ENCODE assay signal across 24 cellular contexts in the genomic region with DNA sequence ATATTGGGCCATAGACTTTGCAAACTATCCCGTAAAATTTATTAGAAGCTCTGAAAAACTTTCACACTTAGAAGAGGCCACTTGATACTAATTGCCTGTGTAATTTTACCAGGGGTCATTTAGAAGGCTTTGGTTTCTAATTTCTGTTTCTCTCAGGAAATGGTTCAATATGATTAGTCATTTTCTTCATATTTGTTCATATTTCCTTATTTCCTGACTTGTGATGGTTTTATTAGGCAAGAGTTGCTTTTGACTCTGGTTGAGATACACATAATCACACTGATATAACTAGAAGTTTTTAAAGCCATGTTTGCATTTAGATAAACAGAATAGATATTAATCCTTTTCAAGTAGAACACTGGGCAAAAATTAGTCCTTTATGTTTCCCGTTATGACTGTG. TPM values are rescaled to one million over a fixed set of nuclear protein-coding genes. Genes with fewer than 3 reads are reported as not detected.
A peak's percentile ranks its signal among the peaks of the same experiment; 100 is the strongest.
DNase-seq lines count a peak whose midpoint lies in the region; ATAC-seq, FAIRE-seq and TF ChIP-seq lines count a peak whose summit lies in the region.
"Had no signal": no experiment of that assay in that cellular context is flagged by ENCODE, and none has a peak within 500 bp of the region (broad histone marks: within the 10 kb centered on the region; RNA-seq: fewer than 3 reads in every experiment).

No MANE protein-coding gene starts in this region.

- no peak overlapping the region for H3K4me3 Mint-ChIP-seq in stimulated activated naive CD8-positive, alpha-beta T cell treated with anti-CD3 and anti-CD28 coated beads, Interleukin-15, Interleukin-2, amounts not matched to agents 100 ng/mL and 50 ng/mL, for 24 hours
- H3K4me3 Mint-ChIP-seq: CD8-positive, alpha-beta T cell; GM23338; immature natural killer cell; naive thymus-derived CD8-positive, alpha-beta T cell had no signal

- no peaks in the 10 kb centered on the region for H3K36me3 ChIP-seq in bronchial epithelial cell (ENCODE audit: control insufficient read depth, insufficient read depth, low read length)
- H3K36me3 ChIP-seq: left lung, pancreas, right lobe of liver had no signal

- peaks cover 4% of the 10 kb centered on the region for H3K9me3 Mint-ChIP-seq in stimulated activated naive CD8-positive, alpha-beta T cell treated with anti-CD3 and anti-CD28 coated beads, Interleukin-15, Interleukin-2, amounts not matched to agents 100 ng/mL and 50 ng/mL, for 24 hours
- H3K9me3 Mint-ChIP-seq: CD8-positive, alpha-beta T cell; GM23338; naive thymus-derived CD8-positive, alpha-beta T cell had no signal

- DNase-seq in stimulated activated naive CD8-positive, alpha-beta T cell treated with anti-CD3 and anti-CD28 coated beads, Interleukin-15, Interleukin-2, amounts not matched to agents 100 U/mL and 50 U/mL, for 24 hours: no peak
- peak; percentile 37 for DNase-seq in NB4 (ENCODE audit: low read depth)
- DNase-seq in bronchial epithelial cell (ENCODE audit: low read depth): peak; percentile 46
- DNase-seq: activated CD4-positive, alpha-beta T cell treated with anti-CD3 and anti-CD28 coated beads for 1 hour; aorta; CD8-positive, alpha-beta T cell; central memory CD4-positive, alpha-beta T cell; DMS153; foreskin keratinocyte; GDM1; immature natural killer cell; Karpas-422; left lung; naive thymus-derived CD8-positive, alpha-beta T cell; pancreas; right lobe of liver; stimulated activated CD8-positive, alpha-beta memory T cell treated with anti-CD3 and anti-CD28 coated beads, Interleukin-4, amount 100 ng/mL, for 48 hours; SW 1271 had no signal

- TF ChIP-seq POLR2A in NB4 (IDR thresholded peaks at IDR 0.05; ENCODE audit: extremely low read depth, insufficient read length): no peak

- no peaks in the 10 kb centered on the region for H3K27me3 Mint-ChIP-seq in stimulated activated naive CD8-positive, alpha-beta T cell treated with anti-CD3 and anti-CD28 coated beads, Interleukin-15, Interleukin-2, amounts not matched to agents 100 ng/mL and 50 ng/mL, for 24 hours
- H3K27me3 Mint-ChIP-seq: naive thymus-derived CD8-positive, alpha-beta T cell had no signal

- TF ChIP-seq CTCF in NB4 (IDR thresholded peaks at IDR 0.05; ENCODE audit: low read depth, low read length) (no peak), bronchial epithelial cell (IDR thresholded peaks at IDR 0.05; ENCODE audit: insufficient read depth, low read length, severe bottlenecking) (no peak)

- H3K36me3 Mint-ChIP-seq in stimulated activated naive CD8-positive, alpha-beta T cell treated with anti-CD3 and anti-CD28 coated beads, Interleukin-15, Interleukin-2, amounts not matched to agents 100 ng/mL and 50 ng/mL, for 24 hours (ENCODE audit: low read depth): no peaks in the 10 kb centered on the region
- H3K36me3 Mint-ChIP-seq: CD8-positive, alpha-beta T cell; immature natural killer cell; naive thymus-derived CD8-positive, alpha-beta T cell had no signal

- H3K4me3 ChIP-seq in NB4 (ENCODE audit: low read depth, low read length) (no peak overlapping the region), bronchial epithelial cell (ENCODE audit: low read depth, low read length) (no peak overlapping the region)
- H3K4me3 ChIP-seq: GM23338, hepatocyte, left lung, pancreas, right lobe of liver had no signal

- FAIRE-seq in bronchial epithelial cell (lab: Jason Lieb, UNC): no peak
- FAIRE-seq: pancreas had no signal

- H3K4me1 Mint-ChIP-seq in stimulated activated naive CD8-positive, alpha-beta T cell treated with anti-CD3 and anti-CD28 coated beads, Interleukin-15, Interleukin-2, amounts not matched to agents 100 ng/mL and 50 ng/mL, for 24 hours (ENCODE audit: low read depth): peaks cover 14% of the 10 kb centered on the region
- H3K4me1 Mint-ChIP-seq: immature natural killer cell had no signal

- peak overlapping the region; percentile 32 for H3K27ac Mint-ChIP-seq in stimulated activated naive CD8-positive, alpha-beta T cell treated with anti-CD3 and anti-CD28 coated beads, Interleukin-15, Interleukin-2, amounts not matched to agents 100 ng/mL and 50 ng/mL, for 24 hours
- H3K27ac Mint-ChIP-seq: CD8-positive, alpha-beta T cell; GM23338; immature natural killer cell; naive thymus-derived CD8-positive, alpha-beta T cell had no signal

- ATAC-seq in stimulated activated naive CD8-positive, alpha-beta T cell treated with anti-CD3 and anti-CD28 coated beads, Interleukin-15, Interleukin-2, amounts not matched to agents 100 U/mL and 50 U/mL, for 24 hours: no peak
- ATAC-seq in GM21619 (IDR thresholded peaks at IDR 0.05; ENCODE audit: unreplicated experiment) (no peak), HG03571 (IDR thresholded peaks at IDR 0.05; ENCODE audit: unreplicated experiment) (no peak), HG02884 (IDR thresholded peaks at IDR 0.05; ENCODE audit: unreplicated experiment) (no peak)
- ATAC-seq: CD8-positive, alpha-beta T cell; foreskin keratinocyte; GM23338; left lung; naive thymus-derived CD8-positive, alpha-beta T cell; pancreas; right lobe of liver had no signal

- H3K27me3 ChIP-seq in bronchial epithelial cell (ENCODE audit: control insufficient read depth, insufficient read depth, low read length): no peaks in the 10 kb centered on the region
- H3K27me3 ChIP-seq: foreskin keratinocyte, hepatocyte, left lung, pancreas, right lobe of liver had no signal

RNA-seq across cellular contexts. Expression of a gene that starts 11.8 kb away (rescaled TPM):
- 114 and 136 TPM in 2 replicates for total RNA-seq in bronchial epithelial cell
